In genomic region chr5:107526263-107526937, GRCh38 we compare ENCODE assay signal across 2 cellular contexts.
TF ChIP-seq lines count a peak whose summit lies in the region.

No MANE protein-coding gene starts in this region.

TF ChIP-seq in SK-N-SH, 30 proteins besides CTCF, POLR2A, EP300 and RAD21 (continued from another document):
- TF ChIP-seq USF1 (IDR thresholded peaks at IDR 0.05; ENCODE audit: borderline replicate concordance, low read depth) (no peak), MEF2A (IDR thresholded peaks at IDR 0.05; ENCODE audit: borderline replicate concordance, low read depth) (peak; percentile 55; the same call in 1 of the 2 replicates), RFX5 (IDR thresholded peaks at IDR 0.05; ENCODE audit: low read length) (no peak), USF2 (IDR thresholded peaks at IDR 0.05; ENCODE audit: borderline replicate concordance, low read depth, low read length) (no peak), JUND (IDR thresholded peaks at IDR 0.05) (no peak)

TF ChIP-seq in SK-N-SH treated with all-trans-retinoic acid at 6 μM for 48 hours, 23 proteins besides CTCF, POLR2A, EP300 and RAD21:
- no peak for TF ChIP-seq CREB5 (CRISPR knock-in tag; IDR thresholded peaks at IDR 0.05; ENCODE audit: low read depth)
- TF ChIP-seq TCF4 (CRISPR knock-in tag; IDR thresholded peaks at IDR 0.05; ENCODE audit: borderline replicate concordance): no peak
- no peak for TF ChIP-seq BACH2 (CRISPR knock-in tag; IDR thresholded peaks at IDR 0.05; ENCODE audit: borderline replicate concordance)
- TF ChIP-seq ZNF70 (CRISPR knock-in tag; IDR thresholded peaks at IDR 0.05): no peak
